In genomic region chr2:127142663-127143630, GRCh38 we compare ENCODE assay signal across 15 cellular contexts. TPM values are rescaled to one million over a fixed set of nuclear protein-coding genes. Genes with fewer than 3 reads are reported as not detected.
A peak's percentile ranks its signal among the peaks of the same experiment; 100 is the strongest.
DNase-seq lines count a peak whose midpoint lies in the region; ATAC-seq, FAIRE-seq and TF ChIP-seq lines count a peak whose summit lies in the region.
"Had no signal": no experiment of that assay in that cellular context is flagged by ENCODE, and none has a peak within 500 bp of the region (broad histone marks: within the 10 kb centered on the region; RNA-seq: fewer than 3 reads in every experiment).

No MANE protein-coding gene starts in this region.

- H3K4me3 ChIP-seq in GM23248 (no peak overlapping the region), bronchial epithelial cell (ENCODE audit: low read depth, low read length) (no peak overlapping the region), stomach (no peak overlapping the region), SJCRH30 (no peak overlapping the region)
- H3K4me3 ChIP-seq in naive thymus-derived CD4-positive, alpha-beta T cell (ENCODE audit: low read length) = no peak overlapping the region
- H3K4me3 ChIP-seq: Peyer's patch had no signal

- ATAC-seq in HG03280 (IDR thresholded peaks at IDR 0.05; ENCODE audit: unreplicated experiment) (no peak), HG02763 (IDR thresholded peaks at IDR 0.05; ENCODE audit: unreplicated experiment) (no peak)
- no peak for ATAC-seq in naive thymus-derived CD4-positive, alpha-beta T cell

- H3K27ac Mint-ChIP-seq in naive thymus-derived CD4-positive, alpha-beta T cell = no peak overlapping the region
- H3K27ac Mint-ChIP-seq: activated CD4-positive, alpha-beta memory T cell treated with anti-CD3 and anti-CD28 coated beads, Interleukin-2, amount 10 ng/mL, durations not matched to agents 7 days and 5 days; IgD-negative memory B cell had no signal

- peaks cover 0 to 22% (median 3%) of the 10 kb centered on the region in 5 donors for H3K27me3 Mint-ChIP-seq in naive thymus-derived CD4-positive, alpha-beta T cell

- H3K4me3 Mint-ChIP-seq in naive thymus-derived CD4-positive, alpha-beta T cell = no peak overlapping the region
- H3K4me3 Mint-ChIP-seq: activated CD4-positive, alpha-beta memory T cell treated with anti-CD3 and anti-CD28 coated beads, Interleukin-2, amount 10 ng/mL, durations not matched to agents 7 days and 5 days; IgD-negative memory B cell had no signal

- H3K27ac ChIP-seq in GM23248 (peak overlapping the region; percentile 78), layer of hippocampus (ENCODE audit: low read depth, low read length) (peak overlapping the region; percentile 87), stomach (peak overlapping the region in 3 of 5 donors; percentile 22 to 58 (median 24)), SJCRH30 (no peak overlapping the region)
- H3K27ac ChIP-seq in naive thymus-derived CD4-positive, alpha-beta T cell (ENCODE audit: low read depth, low read length) = no peak overlapping the region

- H3K27me3 ChIP-seq in GM23248 (replicated peaks; ENCODE audit: insufficient read depth) = no peaks in the 10 kb centered on the region
- H3K27me3 ChIP-seq in bronchial epithelial cell (ENCODE audit: control insufficient read depth, insufficient read depth, low read length) = no peaks in the 10 kb centered on the region
- no peaks in the 10 kb centered on the region for H3K27me3 ChIP-seq in layer of hippocampus (ENCODE audit: control insufficient read depth, insufficient read depth, low read length)
- H3K27me3 ChIP-seq in stomach = peaks cover 0 to 4% (median 0%) of the 10 kb centered on the region in 3 donors
- 0 out of 2 replicates have a peak, but pooled peaks cover 2% of the 10 kb centered on the region for H3K27me3 ChIP-seq in SJCRH30
- H3K27me3 ChIP-seq in naive thymus-derived CD4-positive, alpha-beta T cell (ENCODE audit: control insufficient read depth in 2 of 2, insufficient read depth in 2 of 2, low read length in 2 of 2) = no peaks in the 10 kb centered on the region
- H3K27me3 ChIP-seq: Peyer's patch had no signal

- TF ChIP-seq CTCF in bronchial epithelial cell (IDR thresholded peaks at IDR 0.05; ENCODE audit: insufficient read depth, low read length, severe bottlenecking) (no peak), stomach (IDR thresholded peaks at IDR 0.05) (no peak)

- peaks cover 38% of the 10 kb centered on the region for H3F3A ChIP-seq in GM23248 (ENCODE audit: insufficient read depth)

- DNase-seq in GM23248 = peak; percentile 35
- DNase-seq in bronchial epithelial cell (ENCODE audit: low read depth) = no peak
- DNase-seq in stomach = no peak
- DNase-seq in SJCRH30 = no peak
- DNase-seq in naive thymus-derived CD4-positive, alpha-beta T cell = no peak
- DNase-seq: activated CD4-positive, alpha-beta memory T cell treated with anti-CD3 and anti-CD28 coated beads, Interleukin-2, amount 10 ng/mL, durations not matched to agents 7 days and 5 days; activated naive CD4-positive, alpha-beta T cell; erythroblast; NCI-H446 treated with DMSO at 0.1 percent for 48 hours; Peyer's patch; T-helper 2 cell had no signal

- H3K36me3 ChIP-seq in GM23248 (ENCODE audit: low read depth) (no peaks in the 10 kb centered on the region), bronchial epithelial cell (ENCODE audit: control insufficient read depth, insufficient read depth, low read length) (no peaks in the 10 kb centered on the region), stomach (no peaks in the 10 kb centered on the region), SJCRH30 (no peaks in the 10 kb centered on the region)
- no peaks in the 10 kb centered on the region for H3K36me3 ChIP-seq in naive thymus-derived CD4-positive, alpha-beta T cell (ENCODE audit: control insufficient read depth in 2 of 3, insufficient read depth in 3 of 3, low read length in 3 of 3)
- H3K36me3 ChIP-seq: Peyer's patch had no signal

- H3K9ac ChIP-seq in GM23248 = peak overlapping the region; percentile 72

- H3K4me1 ChIP-seq in GM23248 (ENCODE audit: insufficient read depth) (peaks cover 47% of the 10 kb centered on the region), stomach (peaks cover 0 to 26% (median 11%) of the 10 kb centered on the region in 4 donors), SJCRH30 (peaks cover 5% of the 10 kb centered on the region; the same call in 1 of the 2 replicates)
- H3K4me1 ChIP-seq in naive thymus-derived CD4-positive, alpha-beta T cell (ENCODE audit: control insufficient read depth in 2 of 2, insufficient read depth in 2 of 2, low read length in 2 of 2) = no peaks in the 10 kb centered on the region
- H3K4me1 ChIP-seq: Peyer's patch had no signal

- peak overlapping the region; percentile 93 for H2AFZ ChIP-seq in GM23248

- peak overlapping the region; percentile 73 for H3K4me2 ChIP-seq in GM23248 (ENCODE audit: unreplicated experiment)

- POLR2A ChIA-PET in naive thymus-derived CD4-positive, alpha-beta T cell (lab: Charles Lee) = interaction anchor here (0.7 kb wide), 1 partner anchor 120 kb away, joined by 3 read pairs; no protein-coding TSS in a partner anchor

- peaks cover 0 to 2% (median 0%) of the 10 kb centered on the region in 11 donors for H3K9me3 Mint-ChIP-seq in naive thymus-derived CD4-positive, alpha-beta T cell
- H3K9me3 Mint-ChIP-seq: activated CD4-positive, alpha-beta memory T cell treated with anti-CD3 and anti-CD28 coated beads, Interleukin-2, amount 10 ng/mL, durations not matched to agents 7 days and 5 days had no signal

- in situ Hi-C loops in GM23248 (cut with MboI) = no loop called here

- H3K9me3 ChIP-seq in GM23248 (ENCODE audit: low read depth) (no peaks in the 10 kb centered on the region), stomach (no peaks in the 10 kb centered on the region), SJCRH30 (replicated peaks) (no peaks in the 10 kb centered on the region)
- H3K9me3 ChIP-seq in naive thymus-derived CD4-positive, alpha-beta T cell (ENCODE audit: control insufficient read depth in 2 of 3, low read length in 3 of 3) = no peaks in the 10 kb centered on the region
- H3K9me3 ChIP-seq: Peyer's patch had no signal

- no peak for TF ChIP-seq POLR2A in stomach (IDR thresholded peaks at IDR 0.05)

- intact Hi-C loops in stomach (cut with DNase I; ENCODE audit: low total_unique reads) = no loop called here
- intact Hi-C loops in naive thymus-derived CD4-positive, alpha-beta T cell (cut with micrococcal nuclease) = no loop called here

- peak; percentile 32 for FAIRE-seq in bronchial epithelial cell (lab: Jason Lieb, UNC)

- H3K9me2 ChIP-seq in GM23248 (ENCODE audit: insufficient read depth) = no peaks in the 10 kb centered on the region

- no peaks in the 10 kb centered on the region for H4K20me1 ChIP-seq in GM23248 (ENCODE audit: insufficient read depth)

- H3K36me3 Mint-ChIP-seq in naive thymus-derived CD4-positive, alpha-beta T cell = no peaks in the 10 kb centered on the region

- peaks cover 0 to 4% (median 0%) of the 10 kb centered on the region in 7 donors for H3K4me1 Mint-ChIP-seq in naive thymus-derived CD4-positive, alpha-beta T cell
- H3K4me1 Mint-ChIP-seq: activated CD4-positive, alpha-beta memory T cell treated with anti-CD3 and anti-CD28 coated beads, Interleukin-2, amount 10 ng/mL, durations not matched to agents 7 days and 5 days had no signal

- CTCF ChIA-PET in naive thymus-derived CD4-positive, alpha-beta T cell (lab: Charles Lee) = no interaction called here

- H3K79me2 ChIP-seq in GM23248 (ENCODE audit: insufficient read depth) = no peaks in the 10 kb centered on the region

- 94 to 100% methylated on average over 4 of the region's 4 CpGs for WGBS in GM23248 (ENCODE audit: low coverage in 1 of 2, low lambda C conversion rate in 2 of 2, missing lambda C conversion rate in 2 of 2), 2 experiments
- WGBS in stomach, 5 donors = 70 to 85% (median 80%) methylated on average over 4 of the region's 4 CpGs

- TF ChIP-seq EP300 in stomach (IDR thresholded peaks at IDR 0.05) = no peak

RNA-seq across cellular contexts. Expression of gene BIN1, which starts 36.0 kb away (rescaled TPM):
- 33.0 and 33.1 TPM in 2 replicates for total RNA-seq in GM23248 (2014; rRNA removed; shearing (Covaris generic))
- polyA plus RNA-seq in GM23248 (2016; fragmentation: Nextera tagmentation; extraction: Ambion mirVana) (23.9 and 24.3 TPM in 2 replicates), stomach (10 to 100 TPM; 47.8 to 49.6 (median 47.8) TPM)
- total RNA-seq in bronchial epithelial cell (11.8 and 13.8 TPM in 2 replicates), stomach (100 to 1,000 TPM in 1 of 5 donors, 10 to 100 TPM in 4; 39.1 to 175 (median 45.1) TPM)
- total RNA-seq in SJCRH30 (2014; rRNA removed; shearing (Covaris generic)) = 87.6 and 90.4 TPM in 2 replicates
- total RNA-seq in naive thymus-derived CD4-positive, alpha-beta T cell = 100 to 1,000 TPM; 103 to 120 (median 109) TPM
- polyA plus RNA-seq in naive thymus-derived CD4-positive, alpha-beta T cell = 100 to 1,000 TPM; 158 to 161 TPM

Comparison
In these comparisons a context has a peak if more than half of its experiments do, and no peak if none do; other contexts are left out.
1. H3K27ac ChIP-seq: peak in GM23248 (single experiment), layer of hippocampus (single experiment) and stomach (3 of 5); none in SJCRH30 (single experiment) and naive thymus-derived CD4-positive, alpha-beta T cell (single experiment).